In the genomic region with DNA sequence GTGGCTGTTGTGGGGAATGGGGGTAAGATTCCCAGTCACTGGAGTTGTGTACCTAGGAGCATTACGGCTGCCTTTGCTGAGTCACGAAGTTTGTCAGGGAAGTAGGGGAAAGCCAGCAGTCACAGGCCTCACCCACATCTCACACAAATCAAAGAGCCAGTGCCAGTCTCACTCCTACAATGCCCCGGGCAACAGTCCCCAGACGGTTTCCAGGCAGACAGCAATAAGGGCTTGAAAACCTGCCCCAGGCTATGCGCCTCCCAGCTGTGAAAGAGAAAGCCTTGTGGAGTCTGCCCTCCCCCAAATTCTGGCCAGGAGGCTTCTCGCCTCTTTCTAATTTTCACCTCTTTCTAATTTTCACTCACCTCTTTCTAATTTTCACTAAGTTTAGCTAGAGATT, we compare ENCODE assay signal across 14 cellular contexts.
"Had no signal": no experiment of that assay in that cellular context is flagged by ENCODE, and none has a peak within 500 bp of the region (broad histone marks: within the 10 kb centered on the region; RNA-seq: fewer than 3 reads in every experiment).

No MANE protein-coding gene starts in this region.

- H3K9ac ChIP-seq: parathyroid adenoma had no signal

- H3K79me2 ChIP-seq: parathyroid adenoma had no signal

- FAIRE-seq: keratinocyte had no signal

- H3K4me1 ChIP-seq: body of pancreas, left ventricle myocardium inferior, parathyroid adenoma, tibial artery had no signal

- H3K9me3 ChIP-seq: body of pancreas had no signal

- H3K27ac ChIP-seq: body of pancreas, left ventricle myocardium inferior, parathyroid adenoma, tibial artery had no signal

- DNase-seq: activated effector memory CD4-positive, alpha-beta T cell treated with Interleukin-2 at 50 U/mL for 16 hours; activated T-cell treated with anti-CD3 and anti-CD28 coated beads, Interleukin-2, amount 50 U/mL, for 1 hour; amniotic stem cell; body of pancreas; dermis blood vessel endothelial cell; erythroblast; glutamatergic neuron; left ventricle myocardium inferior; stimulated activated CD4-positive, alpha-beta T cell treated with anti-CD3 and anti-CD28 coated beads, Interleukin-4, amount 100 ng/mL, for 4 hours; tibial artery had no signal

- H3K36me3 ChIP-seq: left ventricle myocardium inferior, tibial artery had no signal

- ATAC-seq: activated CD4-positive, CD25-positive, alpha-beta regulatory T cell treated with anti-CD3 and anti-CD28 coated beads, Interleukin-2, amount 50 U/mL, for 24 hours; activated naive CD4-positive, alpha-beta T cell treated with anti-CD3 and anti-CD28 coated beads, Interleukin-2, amount 50 U/mL, for 72 hours; body of pancreas had no signal

- H2AFZ ChIP-seq: parathyroid adenoma had no signal

- H3K4me3 ChIP-seq: body of pancreas, left ventricle myocardium inferior, tibial artery had no signal

- H3K27me3 ChIP-seq: body of pancreas, tibial artery had no signal
